Comparison of ENCODE assay signal across 8 cellular contexts in genomic region chr3:19148768-19149091, GRCh38. TPM values are rescaled to one million over a fixed set of nuclear protein-coding genes. Genes with fewer than 3 reads are reported as not detected.
DNase-seq lines count a peak whose midpoint lies in the region; ATAC-seq, FAIRE-seq and TF ChIP-seq lines count a peak whose summit lies in the region.

No MANE protein-coding gene starts in this region.

- no peak overlapping the region for H2AK5ac ChIP-seq in neuronal stem cell (ENCODE audit: low read depth, low read length)

- H3K4me3 ChIP-seq in LNCaP clone FGC (ENCODE audit: low read depth, low read length) (0 out of 2 replicates have a peak overlapping the region, but pooled peaks have one; percentile 6), ectodermal cell (ENCODE audit: insufficient read depth, low read depth, low read length) (peak overlapping the region; percentile 83), neuronal stem cell (ENCODE audit: low read length in 2 of 2) (peak overlapping the region; percentile 85 to 88)

- intact Hi-C loops in CD4-positive, alpha-beta T cell (cut with DNase I, micrococcal nuclease): loop anchor here in 1 of 2 experiments (10.0 kb wide), 1 partner anchor 796 kb away; the partner anchor contains the start of gene RAB5A

- no peak overlapping the region for H4K91ac ChIP-seq in neuronal stem cell (ENCODE audit: low read depth, low read length, poor library complexity)

- no peak for ATAC-seq in CD4-positive, alpha-beta T cell (ENCODE audit: poor library complexity)
- ATAC-seq in HG03521 (IDR thresholded peaks at IDR 0.05; ENCODE audit: unreplicated experiment): no peak
- no peak for ATAC-seq in HG02798 (IDR thresholded peaks at IDR 0.05; ENCODE audit: poor library complexity, unreplicated experiment)
- no peak for ATAC-seq in HG02571 (IDR thresholded peaks at IDR 0.05; ENCODE audit: unreplicated experiment)

- no peak overlapping the region for H3K9ac ChIP-seq in neuronal stem cell (ENCODE audit: low read depth, low read length, poor library complexity)

- H3K79me1 ChIP-seq in neuronal stem cell (ENCODE audit: low read depth, low read length): no peaks in the 10 kb centered on the region

- no peaks in the 10 kb centered on the region for H3K36me3 Mint-ChIP-seq in CD4-positive, alpha-beta T cell (ENCODE audit: low read depth)

- H3K4ac ChIP-seq in neuronal stem cell (ENCODE audit: low read length): no peak overlapping the region

- POLR2A ChIA-PET in CD4-positive, alpha-beta T cell (lab: Charles Lee): no interaction called here

- peaks cover 25% of the 10 kb centered on the region for H3K4me1 Mint-ChIP-seq in CD4-positive, alpha-beta T cell (ENCODE audit: low read depth)

- no peak overlapping the region for H3K27ac ChIP-seq in CD4-positive, alpha-beta T cell (ENCODE audit: low read depth, low read length)
- no peak overlapping the region for H3K27ac ChIP-seq in ectodermal cell (ENCODE audit: insufficient read depth, low read depth, low read length, poor library complexity, severe bottlenecking)
- H3K27ac ChIP-seq in neuronal stem cell (replicated peaks; ENCODE audit: low read length): no peak overlapping the region

- no peak overlapping the region for H3K18ac ChIP-seq in neuronal stem cell (ENCODE audit: low read length)

- H3K4me3 Mint-ChIP-seq in CD4-positive, alpha-beta T cell: peak overlapping the region; percentile 73

- H3K36me3 ChIP-seq in ectodermal cell (ENCODE audit: control insufficient read depth, insufficient read depth, low read length): no peaks in the 10 kb centered on the region
- H3K36me3 ChIP-seq in neuronal stem cell (replicated peaks in 1 of 2; ENCODE audit: control insufficient read depth in 2 of 2, insufficient read depth in 2 of 2, low read length in 2 of 2): no peaks in the 10 kb centered on the region

- H3K27me3 ChIP-seq in CD4-positive, alpha-beta T cell (ENCODE audit: control insufficient read depth, insufficient read depth, low read length): peaks cover 36% of the 10 kb centered on the region
- H3K27me3 ChIP-seq in ectodermal cell (ENCODE audit: control insufficient read depth, insufficient read depth, low read length, poor library complexity, severe bottlenecking) (peaks cover 17% of the 10 kb centered on the region), neuronal stem cell (ENCODE audit: control insufficient read depth in 3 of 3, insufficient read depth in 3 of 3, low read depth in 1 of 3, low read length in 3 of 3) (peaks cover 2 to 23% (median 9%) of the 10 kb centered on the region in 3 experiments)

- CTCF ChIA-PET in CD4-positive, alpha-beta T cell (lab: Charles Lee): no interaction called here

- H3K4me2 ChIP-seq in neuronal stem cell (ENCODE audit: insufficient read depth, low read length, poor library complexity, severe bottlenecking): peak overlapping the region; percentile 91

- peak overlapping the region; percentile 99 for H2AFZ ChIP-seq in neuronal stem cell (ENCODE audit: low read length)

- WGBS in ectodermal cell, 2 experiments: 1 to 2% methylated on average over 12 of the region's 12 CpGs
- no CpG with 5 or more reads among the region's 12 CpGs for WGBS in neuronal stem cell (ENCODE audit: extremely low coverage in 2 of 2, insufficient read length in 2 of 2, insufficient replicate concordance in 1 of 2), 2 donors

- no peak overlapping the region for H2BK5ac ChIP-seq in neuronal stem cell (ENCODE audit: low read length)

- H3K9me3 Mint-ChIP-seq in CD4-positive, alpha-beta T cell: peaks cover 8% of the 10 kb centered on the region

- H2BK120ac ChIP-seq in neuronal stem cell (ENCODE audit: low read depth, low read length): no peak overlapping the region

- no peak overlapping the region for H3K27ac Mint-ChIP-seq in CD4-positive, alpha-beta T cell

- no peak overlapping the region for H2BK12ac ChIP-seq in neuronal stem cell (ENCODE audit: low read length)

- H3K27me3 Mint-ChIP-seq in CD4-positive, alpha-beta T cell: peaks cover 41% of the 10 kb centered on the region

- H3K9me3 ChIP-seq in CD4-positive, alpha-beta T cell (ENCODE audit: control insufficient read depth, low read length): no peaks in the 10 kb centered on the region
- no peaks in the 10 kb centered on the region for H3K9me3 ChIP-seq in ectodermal cell (ENCODE audit: control insufficient read depth, low read length)
- no peaks in the 10 kb centered on the region for H3K9me3 ChIP-seq in neuronal stem cell (replicated peaks in 1 of 2; ENCODE audit: control insufficient read depth in 2 of 2, insufficient read depth in 1 of 2, low read depth in 1 of 2, low read length in 2 of 2)

- H3K23ac ChIP-seq in neuronal stem cell (ENCODE audit: low read depth, low read length, poor library complexity): no peak overlapping the region

- H3K4me1 ChIP-seq in ectodermal cell (ENCODE audit: control insufficient read depth, insufficient read depth, low read length) (peaks cover 9% of the 10 kb centered on the region), neuronal stem cell (ENCODE audit: control insufficient read depth in 2 of 2, insufficient read depth in 1 of 2, low read depth in 1 of 2, low read length in 2 of 2) (peaks cover 0 to 9% of the 10 kb centered on the region in 2 donors)

- H4K8ac ChIP-seq in neuronal stem cell (ENCODE audit: low read depth, low read length): no peak overlapping the region

- H3K14ac ChIP-seq in neuronal stem cell (ENCODE audit: low read length): no peak overlapping the region

- DNase-seq in CD4-positive, alpha-beta T cell: no peak
- DNase-seq in LNCaP clone FGC (ENCODE audit: low read depth): no peak
- DNase-seq in neuronal stem cell (ENCODE audit: low spot score): no peak
- DNase-seq in frontal cortex (ENCODE audit: low spot score in 2 of 2): no peak

- no peak overlapping the region for H2BK15ac ChIP-seq in neuronal stem cell (ENCODE audit: low read length)

- no peak for TF ChIP-seq CTCF in CD4-positive, alpha-beta T cell (IDR thresholded peaks at IDR 0.05)
- TF ChIP-seq CTCF in LNCaP clone FGC (IDR thresholded peaks at IDR 0.05; ENCODE audit: control insufficient read depth, extremely low read depth, insufficient read depth): no peak

- no peak for FAIRE-seq in frontal cortex (lab: Jason Lieb, UNC)

RNA-seq across cellular contexts. Expression of gene KCNH8, which starts 0.4 kb away (rescaled TPM):
- total RNA-seq in CD4-positive, alpha-beta T cell: not detected
- 2.7 TPM for polyA plus RNA-seq in ectodermal cell (2013, experiment 1 of 4)
- 3.8 TPM for polyA plus RNA-seq in ectodermal cell (2013, experiment 2 of 4)
- polyA plus RNA-seq in ectodermal cell (2013, experiment 3 of 4): 3.4 TPM
- polyA plus RNA-seq in ectodermal cell (2013, experiment 4 of 4): 4.1 TPM
- polyA plus RNA-seq in neuronal stem cell (2013, experiment 1 of 2): 1.6 TPM
- 1.4 TPM for polyA plus RNA-seq in neuronal stem cell (2013, experiment 2 of 2)
- total RNA-seq in frontal cortex: 11.0 TPM

Comparison
In these comparisons a context has a peak if more than half of its experiments do, and no peak if none do; other contexts are left out.
1. H3K4me3 ChIP-seq: peak in every context shown above with its lines; median percentile 86 in neuronal stem cell; 83 in ectodermal cell; 6 in LNCaP clone FGC.
2. RNA of gene KCNH8, which starts 0.4 kb away (total RNA-seq): 11.0 TPM in frontal cortex (single experiment); not detected in CD4-positive, alpha-beta T cell; every median in the first group is over 10 times any median in the second.